33 cellular contexts compared by ENCODE assay signal in the genomic region with DNA sequence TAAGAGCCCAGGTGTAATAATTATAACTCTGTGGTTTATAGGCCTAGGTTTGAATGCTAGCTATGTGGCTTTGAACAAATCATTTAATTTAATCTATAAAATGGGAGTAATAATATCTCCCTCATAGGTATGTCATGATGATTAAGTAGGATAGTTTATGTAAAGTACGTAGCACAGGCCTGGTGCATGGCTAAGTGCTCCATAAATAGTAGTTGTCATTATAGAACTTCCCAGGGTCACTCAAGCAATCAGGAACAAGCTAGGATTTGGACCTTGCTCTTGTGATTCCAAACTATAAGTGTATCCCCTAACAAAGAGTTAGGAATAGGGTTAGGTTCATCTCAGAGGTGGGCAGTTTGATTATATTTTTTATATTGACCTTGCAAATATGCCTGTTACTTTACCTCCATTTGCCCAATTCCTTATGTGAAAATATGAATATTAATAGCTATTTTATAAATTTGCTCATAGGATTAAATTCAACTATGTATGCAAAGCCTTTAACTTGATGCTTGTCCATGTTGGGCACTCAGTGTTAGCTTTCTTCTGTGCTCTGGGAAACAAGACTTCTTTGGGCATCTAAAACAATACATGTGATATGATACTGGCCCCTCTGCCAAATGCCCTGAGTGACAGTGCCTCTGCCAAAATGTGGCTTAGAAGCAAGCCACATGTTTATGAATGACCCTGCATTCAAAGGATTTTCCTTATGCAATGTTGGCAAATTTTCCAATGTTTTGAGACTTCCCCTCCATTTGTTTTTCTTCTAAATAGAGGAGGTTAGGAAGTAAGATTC.
"Had no signal": no experiment of that assay in that cellular context is flagged by ENCODE, and none has a peak within 500 bp of the region (broad histone marks: within the 10 kb centered on the region; RNA-seq: fewer than 3 reads in every experiment).

No MANE protein-coding gene starts in this region.

- H3K4me3 Mint-ChIP-seq: activated CD8-positive, alpha-beta T cell treated with anti-CD3 and anti-CD28 coated beads for 36 hours; activated naive CD8-positive, alpha-beta T cell treated with anti-CD3 and anti-CD28 coated beads for 36 hours; activated T-cell treated with anti-CD3 and anti-CD28 coated beads, Interleukin-2, amount 50 U/mL, for 72 hours; activated T-helper 17 cell treated with anti-CD3 and anti-CD28 coated beads, Interleukin-2, amount 50 U/mL, for 72 hours; central memory CD8-positive, alpha-beta T cell; T-cell had no signal

- H3K27ac ChIP-seq: brain microvascular endothelial cell, VCaP had no signal

- H3K4me1 Mint-ChIP-seq: activated naive CD8-positive, alpha-beta T cell treated with anti-CD3 and anti-CD28 coated beads for 36 hours; activated T-helper 17 cell treated with anti-CD3 and anti-CD28 coated beads, Interleukin-2, amount 50 U/mL, for 72 hours; central memory CD8-positive, alpha-beta T cell; T-cell had no signal

- H3K9me3 Mint-ChIP-seq: activated CD8-positive, alpha-beta T cell treated with anti-CD3 and anti-CD28 coated beads for 36 hours; activated naive CD8-positive, alpha-beta T cell treated with anti-CD3 and anti-CD28 coated beads for 36 hours; activated T-helper 17 cell treated with anti-CD3 and anti-CD28 coated beads, Interleukin-2, amount 50 U/mL, for 72 hours; central memory CD8-positive, alpha-beta T cell had no signal

- DNase-seq: activated CD4-positive, alpha-beta T cell treated with anti-CD3 and anti-CD28 coated beads for 1 hour; activated CD4-positive, alpha-beta T cell treated with anti-CD3 and anti-CD28 coated beads for 48 hours; activated CD4-positive, CD25-positive, alpha-beta regulatory T cell; activated CD8-positive, alpha-beta T cell treated with anti-CD3 and anti-CD28 coated beads for 36 hours; activated effector memory CD4-positive, alpha-beta T cell treated with anti-CD3 and anti-CD28 coated beads, Interleukin-2, amount 50 U/mL, for 16 hours; activated naive CD4-positive, alpha-beta T cell; activated naive CD4-positive, alpha-beta T cell treated with anti-CD3 and anti-CD28 coated beads, Interleukin-2, amount 50 U/mL, for 16 hours; activated naive CD8-positive, alpha-beta T cell treated with anti-CD3 and anti-CD28 coated beads for 36 hours; activated T-cell treated with anti-CD3 and anti-CD28 coated beads, Interleukin-2, amount 50 U/mL, for 1 hour; activated T-cell treated with anti-CD3 and anti-CD28 coated beads, Interleukin-2, amount 50 U/mL, for 72 hours; amniotic stem cell; aorta; brain microvascular endothelial cell; Kasumi-1; KG1; MM.1S; NCI-H1092 treated with DMSO at 0.1 percent for 48 hours; NCI-H1694; NCI-H1930; NCI-H2081 treated with DMSO at 0.1 percent for 48 hours; NCI-H345; NCI-H510A; NCI-H526; NCI-H774; SIG-M5; T-cell; T-helper 2 cell; T-helper 9 cell had no signal

- H3K36me3 ChIP-seq: brain microvascular endothelial cell had no signal

- H3K27ac Mint-ChIP-seq: activated CD8-positive, alpha-beta T cell treated with anti-CD3 and anti-CD28 coated beads for 36 hours; activated naive CD8-positive, alpha-beta T cell treated with anti-CD3 and anti-CD28 coated beads for 36 hours; activated T-cell treated with anti-CD3 and anti-CD28 coated beads, Interleukin-2, amount 50 U/mL, for 72 hours; activated T-helper 17 cell treated with anti-CD3 and anti-CD28 coated beads, Interleukin-2, amount 50 U/mL, for 72 hours; T-cell had no signal

- ATAC-seq: activated CD8-positive, alpha-beta T cell treated with anti-CD3 and anti-CD28 coated beads for 36 hours; activated T-cell treated with anti-CD3 and anti-CD28 coated beads, Interleukin-2, amount 50 U/mL, for 72 hours; activated T-helper 17 cell treated with anti-CD3 and anti-CD28 coated beads, Interleukin-2, amount 50 U/mL, for 72 hours; Panc1; SK-N-SH treated with all-trans-retinoic acid at 6 μM for 48 hours; T-cell had no signal

- H3K27me3 ChIP-seq: brain microvascular endothelial cell had no signal

- H3K27me3 Mint-ChIP-seq: activated CD8-positive, alpha-beta T cell treated with anti-CD3 and anti-CD28 coated beads for 36 hours; activated naive CD8-positive, alpha-beta T cell treated with anti-CD3 and anti-CD28 coated beads for 36 hours; activated T-helper 17 cell treated with anti-CD3 and anti-CD28 coated beads, Interleukin-2, amount 50 U/mL, for 72 hours; central memory CD8-positive, alpha-beta T cell; T-cell had no signal
